16 cellular contexts compared by ENCODE assay signal in the genomic region with DNA sequence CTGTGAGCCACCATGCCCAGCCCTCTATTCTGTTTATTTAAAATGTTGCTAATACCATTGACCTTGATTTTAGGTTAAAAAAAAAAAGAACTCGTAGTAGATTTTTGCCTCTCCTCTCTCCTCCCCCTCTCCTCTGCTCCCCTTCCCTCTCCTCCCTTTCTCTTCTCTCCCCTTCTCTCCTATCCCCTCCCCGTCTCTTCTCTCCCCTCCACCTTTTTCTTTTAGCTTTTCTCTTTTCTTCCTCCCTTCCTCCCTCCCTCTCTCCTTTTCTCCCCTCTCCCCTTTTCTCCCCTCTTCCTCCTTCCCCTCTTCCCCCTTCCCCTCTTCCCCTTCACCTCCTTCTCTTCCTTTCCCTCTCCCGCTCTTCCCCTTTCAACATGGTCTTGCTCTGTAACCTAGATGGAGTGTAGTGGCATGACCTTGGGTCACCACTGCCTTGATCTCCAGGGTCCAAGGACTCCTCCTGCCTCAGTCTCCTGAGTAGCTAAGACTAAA.
DNase-seq lines count a peak whose midpoint lies in the region; ATAC-seq lines count a peak whose summit lies in the region.
"Had no signal": no experiment of that assay in that cellular context is flagged by ENCODE, and none has a peak within 500 bp of the region (broad histone marks: within the 10 kb centered on the region; RNA-seq: fewer than 3 reads in every experiment).

No MANE protein-coding gene starts in this region.

- H3K4me1 Mint-ChIP-seq in stimulated activated naive CD8-positive, alpha-beta T cell treated with anti-CD3 and anti-CD28 coated beads, Interleukin-15, amount 100 ng/mL, for 72 hours, result no peaks in the 10 kb centered on the region
- peaks cover 20% of the 10 kb centered on the region for H3K4me1 Mint-ChIP-seq in T-helper 17 cell
- peaks cover 16% of the 10 kb centered on the region for H3K4me1 Mint-ChIP-seq in stimulated activated memory B cell treated with anti-CD40 and anti-IgM and Interleukin-4, amounts not matched to agents 10 μg/mL and 1 μg/mL and 100 μg/mL, for 72 hours

- intact Hi-C loops in posterior vena cava (cut with DNase I), result no loop called here

- no peak overlapping the region for H3K4me3 Mint-ChIP-seq in stimulated activated naive CD8-positive, alpha-beta T cell treated with anti-CD3 and anti-CD28 coated beads, Interleukin-15, amount 100 ng/mL, for 72 hours
- H3K4me3 Mint-ChIP-seq in T-helper 17 cell, result no peak overlapping the region
- H3K4me3 Mint-ChIP-seq in stimulated activated memory B cell treated with anti-CD40 and anti-IgM and Interleukin-4, amounts not matched to agents 10 μg/mL and 1 μg/mL and 100 μg/mL, for 72 hours, result no peak overlapping the region
- H3K4me3 Mint-ChIP-seq: B cell; CD4-positive, CD25-positive, alpha-beta regulatory T cell; CD8-positive, alpha-beta T cell had no signal

- no peak for ATAC-seq in stimulated activated naive CD8-positive, alpha-beta T cell treated with anti-CD3 and anti-CD28 coated beads, Interleukin-15, amount 100 ng/mL, for 72 hours
- ATAC-seq in stimulated activated naive CD8-positive, alpha-beta T cell treated with anti-CD3 and anti-CD28 coated beads, Interleukin-15, Interleukin-2, amounts not matched to agents 100 U/mL and 50 U/mL, for 24 hours, result no peak
- no peak for ATAC-seq in T-helper 17 cell
- ATAC-seq in stimulated activated memory B cell treated with anti-CD40 and anti-IgM and Interleukin-4, amounts not matched to agents 10 μg/mL and 1 μg/mL and 100 μg/mL, for 72 hours, result no peak
- ATAC-seq: CD8-positive, alpha-beta T cell had no signal

- no peaks in the 10 kb centered on the region for H3K36me3 Mint-ChIP-seq in T-helper 17 cell (ENCODE audit: low read depth)
- no peaks in the 10 kb centered on the region for H3K36me3 Mint-ChIP-seq in stimulated activated memory B cell treated with anti-CD40 and anti-IgM and Interleukin-4, amounts not matched to agents 10 μg/mL and 1 μg/mL and 100 μg/mL, for 72 hours
- H3K36me3 Mint-ChIP-seq: CD8-positive, alpha-beta T cell had no signal

- H3K9me3 ChIP-seq in T-helper 17 cell (ENCODE audit: control insufficient read depth, low read length, poor library complexity, severe bottlenecking), result no peaks in the 10 kb centered on the region
- H3K9me3 ChIP-seq: BLaER1, Caco-2, HAP-1 had no signal

- no peak for DNase-seq in stimulated activated naive CD8-positive, alpha-beta T cell treated with anti-CD3 and anti-CD28 coated beads, Interleukin-15, amount 100 ng/mL, for 72 hours
- DNase-seq in stimulated activated naive CD8-positive, alpha-beta T cell treated with anti-CD3 and anti-CD28 coated beads, Interleukin-15, Interleukin-2, amounts not matched to agents 100 U/mL and 50 U/mL, for 24 hours, result no peak
- DNase-seq in T-helper 17 cell (no peak), NCI-H748 (lab: John Stamatoyannopoulos, UW; ENCODE audit: unreplicated experiment) (no peak), posterior vena cava (ENCODE audit: low spot score) (no peak)
- DNase-seq: Caco-2; CD4-positive, CD25-positive, alpha-beta regulatory T cell; CD8-positive, alpha-beta T cell; DMS53; DMS79 treated with DMSO at 0.1 percent for 48 hours; GF-D8; GOT3 had no signal

- no peaks in the 10 kb centered on the region for H3K27me3 Mint-ChIP-seq in stimulated activated naive CD8-positive, alpha-beta T cell treated with anti-CD3 and anti-CD28 coated beads, Interleukin-15, amount 100 ng/mL, for 72 hours
- no peaks in the 10 kb centered on the region for H3K27me3 Mint-ChIP-seq in T-helper 17 cell
- no peaks in the 10 kb centered on the region for H3K27me3 Mint-ChIP-seq in stimulated activated memory B cell treated with anti-CD40 and anti-IgM and Interleukin-4, amounts not matched to agents 10 μg/mL and 1 μg/mL and 100 μg/mL, for 72 hours
- H3K27me3 Mint-ChIP-seq: B cell; CD4-positive, CD25-positive, alpha-beta regulatory T cell had no signal

- no peaks in the 10 kb centered on the region for H3K9me3 Mint-ChIP-seq in stimulated activated naive CD8-positive, alpha-beta T cell treated with anti-CD3 and anti-CD28 coated beads, Interleukin-15, amount 100 ng/mL, for 72 hours
- H3K9me3 Mint-ChIP-seq in stimulated activated memory B cell treated with anti-CD40 and anti-IgM and Interleukin-4, amounts not matched to agents 10 μg/mL and 1 μg/mL and 100 μg/mL, for 72 hours, result no peaks in the 10 kb centered on the region
- H3K9me3 Mint-ChIP-seq: CD4-positive, CD25-positive, alpha-beta regulatory T cell; CD8-positive, alpha-beta T cell had no signal

- H3K27ac Mint-ChIP-seq in stimulated activated naive CD8-positive, alpha-beta T cell treated with anti-CD3 and anti-CD28 coated beads, Interleukin-15, amount 100 ng/mL, for 72 hours, result peak overlapping the region; percentile 68 to 72
- H3K27ac Mint-ChIP-seq in T-helper 17 cell, result peak overlapping the region; percentile 19
- H3K27ac Mint-ChIP-seq in stimulated activated memory B cell treated with anti-CD40 and anti-IgM and Interleukin-4, amounts not matched to agents 10 μg/mL and 1 μg/mL and 100 μg/mL, for 72 hours, result peak overlapping the region; percentile 10
- H3K27ac Mint-ChIP-seq: B cell; CD4-positive, CD25-positive, alpha-beta regulatory T cell; CD8-positive, alpha-beta T cell had no signal

Comparison
In these comparisons a context has a peak if more than half of its experiments do, and no peak if none do; other contexts are left out.
1. H3K27ac Mint-ChIP-seq: peak in every context shown above with its lines; median percentile 70 in stimulated activated naive CD8-positive, alpha-beta T cell treated with anti-CD3 and anti-CD28 coated beads, Interleukin-15, amount 100 ng/mL, for 72 hours; 19 in T-helper 17 cell; 10 in stimulated activated memory B cell treated with anti-CD40 and anti-IgM and Interleukin-4, amounts not matched to agents 10 μg/mL and 1 μg/mL and 100 μg/mL, for 72 hours.